Comparison of ENCODE assay signal across 22 cellular contexts in the genomic region with DNA sequence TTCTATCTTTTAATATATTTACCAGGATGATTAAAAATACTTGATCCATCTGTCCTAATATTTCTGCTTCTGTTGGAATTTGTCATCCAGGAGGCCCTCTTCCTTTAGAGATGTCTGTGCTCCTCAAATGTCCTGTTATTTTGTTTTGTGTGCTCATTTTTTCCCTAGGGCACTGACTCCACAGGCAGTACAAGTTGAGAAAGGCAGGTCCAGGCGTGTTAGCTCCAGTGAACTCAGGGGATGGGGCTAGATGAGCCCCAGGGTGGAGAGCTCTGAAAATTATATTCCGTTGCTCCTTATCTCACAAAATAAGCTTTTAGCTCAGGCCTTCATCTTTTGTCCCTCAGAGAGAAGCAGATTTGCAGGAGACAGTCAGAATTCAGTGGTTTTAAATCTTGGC.
"Had no signal": no experiment of that assay in that cellular context is flagged by ENCODE, and none has a peak within 500 bp of the region (broad histone marks: within the 10 kb centered on the region; RNA-seq: fewer than 3 reads in every experiment).

No MANE protein-coding gene starts in this region.

- H3K27ac Mint-ChIP-seq: activated naive CD8-positive, alpha-beta T cell; activated T-helper 1 cell treated with anti-CD3 and anti-CD28 coated beads, Interleukin-12 subunit alpha, Interleukin-12 subunit beta, Interleukin-2, Interleukin-4 antibody, amounts not matched to agents 30 ng/mL and 10 ng/mL and 1 ng/mL, durations not matched to agents 14 hours and 24 hours and 36 hours; endodermal cell; T-helper 17 cell had no signal

- H3K9me3 ChIP-seq: gastrocnemius medialis, left ventricle myocardium inferior, mucosa of descending colon, ovary, psoas muscle had no signal

- H3K9me3 Mint-ChIP-seq: activated T-helper 1 cell treated with anti-CD3 and anti-CD28 coated beads, Interleukin-12 subunit alpha, Interleukin-12 subunit beta, Interleukin-2, Interleukin-4 antibody, amounts not matched to agents 30 ng/mL and 10 ng/mL and 1 ng/mL, durations not matched to agents 14 hours and 24 hours and 36 hours; endodermal cell; neural crest cell had no signal

- H3K4me3 Mint-ChIP-seq: activated naive CD8-positive, alpha-beta T cell; activated T-helper 1 cell treated with anti-CD3 and anti-CD28 coated beads, Interleukin-12 subunit alpha, Interleukin-12 subunit beta, Interleukin-2, Interleukin-4 antibody, amounts not matched to agents 30 ng/mL and 10 ng/mL and 1 ng/mL, durations not matched to agents 14 hours and 24 hours and 36 hours; endodermal cell; naive B cell; neural crest cell; T-helper 17 cell had no signal

- H3K36me3 Mint-ChIP-seq: activated naive CD8-positive, alpha-beta T cell; naive B cell had no signal

- ATAC-seq: gastrocnemius medialis; mucosa of descending colon; psoas muscle; right cardiac atrium; stimulated activated naive CD8-positive, alpha-beta T cell treated with anti-CD3 and anti-CD28 coated beads, Interleukin-15, Interleukin-2, amounts not matched to agents 100 U/mL and 50 U/mL, for 24 hours; T-helper 17 cell had no signal

- H3K4me1 ChIP-seq: psoas muscle, tibial artery had no signal

- H3K4me3 ChIP-seq: gastrocnemius medialis, left ventricle myocardium inferior, mucosa of descending colon, ovary, psoas muscle, tibial artery had no signal

- H3K4me1 Mint-ChIP-seq: naive B cell had no signal

- DNase-seq: activated CD4-positive, alpha-beta T cell treated with anti-CD3 and anti-CD28 coated beads for 1 hour; activated CD4-positive, alpha-beta T cell treated with anti-CD3 and anti-CD28 coated beads, Interleukin-2, amount 50 U/mL, for 4 hours; amniotic stem cell; caudate nucleus; gastrocnemius medialis; head of caudate nucleus; kidney glomerular epithelial cell; left ventricle myocardium inferior; mucosa of descending colon; naive B cell; ovary; psoas muscle; right cardiac atrium; stimulated activated naive CD8-positive, alpha-beta T cell treated with anti-CD3 and anti-CD28 coated beads, Interleukin-15, Interleukin-2, amounts not matched to agents 100 U/mL and 50 U/mL, for 24 hours; substantia nigra; T-helper 17 cell; tibial artery had no signal

- H3K27ac ChIP-seq: gastrocnemius medialis, left ventricle myocardium inferior, ovary, psoas muscle, tibial artery, VCaP had no signal

- H3K36me3 ChIP-seq: gastrocnemius medialis, left ventricle myocardium inferior, ovary, tibial artery had no signal

- H3K27me3 ChIP-seq: gastrocnemius medialis, ovary had no signal
